28 cellular contexts compared by ENCODE assay signal in the genomic region with DNA sequence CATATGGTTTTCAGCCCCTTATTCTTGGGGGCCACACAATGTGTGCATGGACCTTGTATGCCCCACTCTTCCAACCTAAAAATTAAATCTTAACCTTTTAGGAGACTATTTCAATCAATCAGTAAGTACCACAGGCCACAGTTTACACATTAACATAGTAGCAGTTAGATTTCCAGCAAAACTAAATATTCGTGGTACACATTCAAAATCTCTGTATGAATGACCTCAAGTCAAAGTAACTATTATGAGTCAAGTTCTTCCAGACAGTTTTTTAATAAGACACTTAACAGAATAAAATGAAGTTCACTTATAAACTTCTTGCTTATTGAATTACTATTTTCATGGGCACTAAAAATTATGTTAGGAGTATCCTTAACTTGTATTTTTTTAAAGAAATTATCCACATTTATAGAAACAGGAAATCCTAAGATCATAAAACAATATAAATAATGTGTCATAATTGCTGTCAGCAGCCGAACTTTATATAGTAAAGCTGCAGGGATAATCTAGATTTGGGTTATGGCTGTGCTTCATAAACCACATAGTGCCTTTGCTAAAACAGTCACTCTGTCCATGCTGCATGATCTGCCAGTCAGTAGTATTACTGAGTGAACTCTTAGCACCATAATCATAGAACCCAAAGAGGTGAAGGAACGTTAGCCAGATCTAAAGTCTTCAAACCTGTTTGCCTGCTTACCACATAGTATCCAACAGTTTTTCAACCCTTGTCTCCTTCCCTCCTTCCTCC. TPM values are rescaled to one million over a fixed set of nuclear protein-coding genes. Genes with fewer than 3 reads are reported as not detected.
DNase-seq lines count a peak whose midpoint lies in the region; ATAC-seq and TF ChIP-seq lines count a peak whose summit lies in the region.
"Had no signal": no experiment of that assay in that cellular context is flagged by ENCODE, and none has a peak within 500 bp of the region (broad histone marks: within the 10 kb centered on the region; RNA-seq: fewer than 3 reads in every experiment).

No MANE protein-coding gene starts in this region.

- H3K4me1 ChIP-seq in mesenchymal stem cell (ENCODE audit: control insufficient read depth, insufficient read depth, low read depth, low read length), result peaks cover 1% of the 10 kb centered on the region
- no peaks in the 10 kb centered on the region for H3K4me1 ChIP-seq in CD8-positive, alpha-beta memory T cell (ENCODE audit: insufficient read depth, low read length)

- DNase-seq in activated T-cell treated with anti-CD3 and anti-CD28 coated beads, Interleukin-2, amount 50 U/mL, for 24 hours, result no peak
- DNase-seq in activated T-cell treated with anti-CD3 and anti-CD28 coated beads for 4 hours (no peak), mesenchymal stem cell (no peak), cardiac septum (ENCODE audit: low spot score) (no peak), G401 (ENCODE audit: low spot score) (no peak), GM13976 (ENCODE audit: low spot score) (no peak)
- DNase-seq in CD8-positive, alpha-beta memory T cell, result no peak
- DNase-seq: activated CD4-positive, alpha-beta T cell treated with anti-CD3 and anti-CD28 coated beads for 4 hours; activated CD8-positive, alpha-beta memory T cell treated with anti-CD3 and anti-CD28 coated beads for 24 hours; AML-193; caudate nucleus; CD4-positive, alpha-beta memory T cell; cortex of kidney; effector memory CD8-positive, alpha-beta T cell; KG1; left ventricle myocardium inferior; NCI-H1105; NCI-H2081; NCI-H226; NCI-H526 treated with DMSO at 0.1 percent for 48 hours; NK-92 treated with Interleukin-12 subunit alpha and Interleukin-12 subunit beta, amount 100 ng/mL, for 24 hours; Right ventricle myocardium superior; stimulated activated CD4-positive, alpha-beta T cell treated with anti-CD3 and anti-CD28 coated beads, Interleukin-15, amount 100 ng/mL, for 24 hours; stimulated activated CD4-positive, alpha-beta T cell treated with anti-CD3 and anti-CD28 coated beads, Interleukin-4, amount 100 ng/mL, for 4 hours; upper lobe of right lung had no signal

- in situ Hi-C loops in G401 (cut with HindIII; ENCODE audit: low sequenced_read_pairs), result no loop called here
- in situ Hi-C loops in GM13976 (cut with MboI; ENCODE audit: low sequenced_read_pairs, unreplicated experiment), result no loop called here

- H4K91ac ChIP-seq in mesenchymal stem cell (ENCODE audit: low read length), result no peak overlapping the region

- no peak overlapping the region for H2BK12ac ChIP-seq in mesenchymal stem cell (ENCODE audit: low read length in 2 of 2)

- no peak overlapping the region for H2BK5ac ChIP-seq in mesenchymal stem cell (ENCODE audit: low read depth, low read length, poor library complexity, severe bottlenecking)

- H3K36me3 Mint-ChIP-seq in activated T-cell treated with anti-CD3 and anti-CD28 coated beads, Interleukin-2, amount 50 U/mL, for 24 hours (ENCODE audit: low read depth), result peaks cover 53% of the 10 kb centered on the region
- peaks cover 28% of the 10 kb centered on the region for H3K36me3 Mint-ChIP-seq in activated T-helper 17 cell treated with anti-CD3 and anti-CD28 coated beads, Interleukin-2, amount 50 U/mL, for 72 hours (ENCODE audit: low read depth)
- peaks cover 14 to 37% (median 16%) of the 10 kb centered on the region in 3 donors for H3K36me3 Mint-ChIP-seq in CD8-positive, alpha-beta memory T cell

- H2BK15ac ChIP-seq in mesenchymal stem cell (ENCODE audit: low read depth, poor library complexity, severe bottlenecking), result no peak overlapping the region

- H3K9ac ChIP-seq in mesenchymal stem cell (ENCODE audit: low read length), result peak overlapping the region; percentile 18

- no peaks in the 10 kb centered on the region for H3K9me3 Mint-ChIP-seq in activated T-cell treated with anti-CD3 and anti-CD28 coated beads, Interleukin-2, amount 50 U/mL, for 24 hours
- H3K9me3 Mint-ChIP-seq in activated T-helper 17 cell treated with anti-CD3 and anti-CD28 coated beads, Interleukin-2, amount 50 U/mL, for 72 hours, result peaks cover 4% of the 10 kb centered on the region
- no peaks in the 10 kb centered on the region for H3K9me3 Mint-ChIP-seq in CD8-positive, alpha-beta memory T cell
- H3K9me3 Mint-ChIP-seq: effector memory CD8-positive, alpha-beta T cell had no signal

- CTCF ChIA-PET in CD8-positive, alpha-beta memory T cell (lab: Charles Lee), result no interaction called here

- TF ChIP-seq CTCF in GM13976 (IDR thresholded peaks at IDR 0.05; ENCODE audit: borderline replicate concordance, control extremely low read depth, extremely low read depth, insufficient read depth, missing control alignments), result no peak

- peaks cover 35% of the 10 kb centered on the region for H3K4me1 Mint-ChIP-seq in activated T-cell treated with anti-CD3 and anti-CD28 coated beads, Interleukin-2, amount 50 U/mL, for 24 hours (ENCODE audit: low read depth)
- peaks cover 24% of the 10 kb centered on the region for H3K4me1 Mint-ChIP-seq in activated T-helper 17 cell treated with anti-CD3 and anti-CD28 coated beads, Interleukin-2, amount 50 U/mL, for 72 hours
- peaks cover 30 to 50% (median 41%) of the 10 kb centered on the region in 3 donors for H3K4me1 Mint-ChIP-seq in CD8-positive, alpha-beta memory T cell

- peaks cover 4% of the 10 kb centered on the region for H3K9me3 ChIP-seq in mesenchymal stem cell (ENCODE audit: control insufficient read depth, low read length)
- no peaks in the 10 kb centered on the region for H3K9me3 ChIP-seq in CD8-positive, alpha-beta memory T cell (ENCODE audit: low read length)
- H3K9me3 ChIP-seq: upper lobe of right lung had no signal

- H3K36me3 ChIP-seq in mesenchymal stem cell (ENCODE audit: control insufficient read depth in 1 of 2, insufficient read depth in 2 of 2, low read depth in 1 of 2, low read length in 2 of 2), result peaks cover 0 to 4% of the 10 kb centered on the region in 2 experiments
- no peaks in the 10 kb centered on the region for H3K36me3 ChIP-seq in CD8-positive, alpha-beta memory T cell (ENCODE audit: insufficient read depth, low read length)
- H3K36me3 ChIP-seq: left ventricle myocardium inferior, upper lobe of right lung had no signal

- intact Hi-C loops in cardiac septum (cut with DNase I), result no loop called here

- peak overlapping the region; percentile 35 for H3K27ac Mint-ChIP-seq in activated T-cell treated with anti-CD3 and anti-CD28 coated beads, Interleukin-2, amount 50 U/mL, for 24 hours
- no peak overlapping the region for H3K27ac Mint-ChIP-seq in activated T-helper 17 cell treated with anti-CD3 and anti-CD28 coated beads, Interleukin-2, amount 50 U/mL, for 72 hours
- H3K27ac Mint-ChIP-seq in CD8-positive, alpha-beta memory T cell, result peak overlapping the region in 2 of 8 donors; percentile 17 to 57
- H3K27ac Mint-ChIP-seq: effector memory CD8-positive, alpha-beta T cell; progenitor cell of endocrine pancreas; stimulated activated memory B cell treated with anti-CD40 and anti-IgM and Interleukin-4, amounts not matched to agents 10 μg/mL and 1 μg/mL and 100 μg/mL, for 72 hours had no signal

- H2BK120ac ChIP-seq in mesenchymal stem cell (ENCODE audit: low read depth, low read length), result no peak overlapping the region

- no peak overlapping the region for H3K4ac ChIP-seq in mesenchymal stem cell (ENCODE audit: low read depth in 1 of 2, low read length in 2 of 2)

- no peak overlapping the region for H3K14ac ChIP-seq in mesenchymal stem cell (ENCODE audit: low read length in 2 of 2)

- H3K27me3 ChIP-seq in mesenchymal stem cell (ENCODE audit: control insufficient read depth in 1 of 2, insufficient read depth in 1 of 2, low read length in 2 of 2), result no peaks in the 10 kb centered on the region
- no peaks in the 10 kb centered on the region for H3K27me3 ChIP-seq in CD8-positive, alpha-beta memory T cell (ENCODE audit: insufficient read depth, low read length, poor library complexity, severe bottlenecking)
- H3K27me3 ChIP-seq: upper lobe of right lung had no signal

- H3K79me1 ChIP-seq in mesenchymal stem cell (replicated peaks; ENCODE audit: low read length, poor library complexity, severe bottlenecking), result peaks cover 6% of the 10 kb centered on the region

- peak; percentile 24 for ATAC-seq in activated T-helper 17 cell treated with anti-CD3 and anti-CD28 coated beads, Interleukin-2, amount 50 U/mL, for 72 hours (replicated peaks)
- ATAC-seq: effector memory CD8-positive, alpha-beta T cell; stimulated activated memory B cell treated with anti-CD40 and anti-IgM and Interleukin-4, amounts not matched to agents 10 μg/mL and 1 μg/mL and 100 μg/mL, for 72 hours; upper lobe of right lung had no signal

- WGBS in mesenchymal stem cell, result 97% methylated on average over 3 of the region's 3 CpGs

- H2AK5ac ChIP-seq in mesenchymal stem cell (ENCODE audit: low read length, severe bottlenecking), result no peak overlapping the region

- H3K27ac ChIP-seq in mesenchymal stem cell (ENCODE audit: low read length, poor library complexity, severe bottlenecking), result no peak overlapping the region
- no peak overlapping the region for H3K27ac ChIP-seq in CD8-positive, alpha-beta memory T cell (ENCODE audit: low read depth, low read length)
- H3K27ac ChIP-seq: left ventricle myocardium inferior, upper lobe of right lung had no signal

- no peak overlapping the region for H3K4me3 Mint-ChIP-seq in activated T-cell treated with anti-CD3 and anti-CD28 coated beads, Interleukin-2, amount 50 U/mL, for 24 hours
- no peak overlapping the region for H3K4me3 Mint-ChIP-seq in activated T-helper 17 cell treated with anti-CD3 and anti-CD28 coated beads, Interleukin-2, amount 50 U/mL, for 72 hours
- no peak overlapping the region for H3K4me3 Mint-ChIP-seq in CD8-positive, alpha-beta memory T cell
- H3K4me3 Mint-ChIP-seq: CD4-positive, alpha-beta memory T cell; effector memory CD8-positive, alpha-beta T cell; stimulated activated memory B cell treated with anti-CD40 and anti-IgM and Interleukin-4, amounts not matched to agents 10 μg/mL and 1 μg/mL and 100 μg/mL, for 72 hours had no signal

- no peak overlapping the region for H2AFZ ChIP-seq in mesenchymal stem cell (ENCODE audit: low read depth, low read length)

- no peak overlapping the region for H3K18ac ChIP-seq in mesenchymal stem cell (ENCODE audit: low read depth in 1 of 2, low read length in 2 of 2)

- no peak overlapping the region for H4K8ac ChIP-seq in mesenchymal stem cell (ENCODE audit: low read length)

- H3K4me2 ChIP-seq in mesenchymal stem cell (ENCODE audit: low read length, poor library complexity, severe bottlenecking), result no peak overlapping the region

- no peaks in the 10 kb centered on the region for H3K27me3 Mint-ChIP-seq in activated T-cell treated with anti-CD3 and anti-CD28 coated beads, Interleukin-2, amount 50 U/mL, for 24 hours
- no peaks in the 10 kb centered on the region for H3K27me3 Mint-ChIP-seq in activated T-helper 17 cell treated with anti-CD3 and anti-CD28 coated beads, Interleukin-2, amount 50 U/mL, for 72 hours
- no peaks in the 10 kb centered on the region for H3K27me3 Mint-ChIP-seq in CD8-positive, alpha-beta memory T cell
- H3K27me3 Mint-ChIP-seq: CD4-positive, alpha-beta memory T cell; effector memory CD8-positive, alpha-beta T cell; progenitor cell of endocrine pancreas; stimulated activated memory B cell treated with anti-CD40 and anti-IgM and Interleukin-4, amounts not matched to agents 10 μg/mL and 1 μg/mL and 100 μg/mL, for 72 hours had no signal

- H3K4me3 ChIP-seq in mesenchymal stem cell (ENCODE audit: insufficient read depth in 1 of 2, low read depth in 1 of 2, low read length in 2 of 2), result no peak overlapping the region
- H3K4me3 ChIP-seq in CD8-positive, alpha-beta memory T cell (ENCODE audit: low read length), result no peak overlapping the region
- H3K4me3 ChIP-seq: left ventricle myocardium inferior, upper lobe of right lung had no signal

- POLR2A ChIA-PET in CD8-positive, alpha-beta memory T cell (lab: Charles Lee), result no interaction called here

- H3K23ac ChIP-seq in mesenchymal stem cell (ENCODE audit: low read length in 2 of 2), result no peak overlapping the region

RNA-seq across cellular contexts. Expression of gene SEC63, which starts 21.7 kb away (rescaled TPM):
- 10 to 100 TPM; 72.6 to 88.0 TPM for total RNA-seq in activated T-helper 17 cell treated with anti-CD3 and anti-CD28 coated beads, Interleukin-2, amount 50 U/mL, for 72 hours
- 71.1 TPM for polyA plus RNA-seq in mesenchymal stem cell (2013, experiment 1 of 2)
- polyA plus RNA-seq in mesenchymal stem cell (2013, experiment 2 of 2), result 77.8 TPM
- 10 to 100 TPM; 75.0 to 85.1 TPM for total RNA-seq in CD8-positive, alpha-beta memory T cell
- polyA plus RNA-seq in CD8-positive, alpha-beta memory T cell, result 36.4 TPM
- 55.5 TPM for total RNA-seq in cardiac septum
- total RNA-seq in G401 (2014; rRNA removed; shearing (Covaris generic)), result 2.3 and 20.2 TPM in 2 replicates
